In the genomic region with DNA sequence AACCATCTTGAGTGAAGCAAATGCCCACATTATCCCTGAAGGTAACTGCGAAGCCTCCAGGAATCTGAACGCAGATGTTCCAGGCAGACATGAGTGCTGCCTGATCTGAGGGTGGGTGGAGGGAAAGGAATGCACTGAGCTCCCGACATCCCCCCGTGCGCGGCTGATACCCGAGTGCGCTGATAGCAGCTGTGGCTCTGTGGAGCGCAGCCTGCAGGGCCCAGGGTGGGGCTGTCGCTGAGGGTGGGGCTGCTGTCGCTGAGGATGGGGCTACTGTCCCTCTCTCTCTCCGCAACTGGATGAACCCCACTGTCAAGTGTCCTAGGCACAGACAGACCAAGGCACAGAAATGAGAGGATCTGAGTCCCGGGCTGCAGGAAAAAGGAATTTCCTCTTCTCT, we compare ENCODE assay signal across 31 cellular contexts.
"Had no signal": no experiment of that assay in that cellular context is flagged by ENCODE, and none has a peak within 500 bp of the region (broad histone marks: within the 10 kb centered on the region; RNA-seq: fewer than 3 reads in every experiment).

No MANE protein-coding gene starts in this region.

- H3K27ac Mint-ChIP-seq: activated CD4-positive, alpha-beta memory T cell treated with anti-CD3 and anti-CD28 coated beads, Interleukin-2, amount 10 ng/mL, durations not matched to agents 7 days and 5 days; activated CD4-positive, alpha-beta T cell treated with anti-CD3 and anti-CD28 coated beads, Interleukin-2, amount 10 ng/mL, durations not matched to agents 7 days and 5 days; activated naive CD4-positive, alpha-beta T cell treated with anti-CD3 and anti-CD28 coated beads, Interleukin-2, amount 10 ng/mL, durations not matched to agents 7 days and 5 days; activated naive CD4-positive, alpha-beta T cell treated with anti-CD3 and anti-CD28 coated beads, Interleukin-2, amount 50 U/mL, for 72 hours; activated naive CD8-positive, alpha-beta T cell treated with anti-CD3 and anti-CD28 coated beads, Interleukin-2, amount 10 ng/mL, durations not matched to agents 7 days and 5 days; activated T-cell treated with anti-CD3 and anti-CD28 coated beads, Interleukin-2, amount 50 U/mL, for 24 hours; activated T-cell treated with anti-CD3 and anti-CD28 coated beads, Interleukin-2, amount 50 U/mL, for 72 hours; brain; T-helper 17 cell; T-helper 2 cell treated with Interferon-gamma antibody and Interleukin-4, amounts not matched to agents 5 μg/mL and 100 μg/mL, for 36 hours; WTC11 had no signal

- H3K9me3 Mint-ChIP-seq: activated CD4-positive, alpha-beta memory T cell treated with anti-CD3 and anti-CD28 coated beads, Interleukin-2, amount 10 ng/mL, durations not matched to agents 7 days and 5 days; activated T-cell treated with anti-CD3 and anti-CD28 coated beads, Interleukin-2, amount 50 U/mL, for 24 hours had no signal

- H3K36me3 ChIP-seq: ascending aorta, breast epithelium, cardiac muscle cell, colonic mucosa, esophagus squamous epithelium had no signal

- H3K27me3 ChIP-seq: ascending aorta, breast epithelium, colonic mucosa had no signal

- H3K4me3 Mint-ChIP-seq: activated CD4-positive, alpha-beta memory T cell treated with anti-CD3 and anti-CD28 coated beads, Interleukin-2, amount 10 ng/mL, durations not matched to agents 7 days and 5 days; activated CD4-positive, alpha-beta T cell treated with anti-CD3 and anti-CD28 coated beads, Interleukin-2, amount 10 ng/mL, durations not matched to agents 7 days and 5 days; activated naive CD4-positive, alpha-beta T cell treated with anti-CD3 and anti-CD28 coated beads, Interleukin-2, amount 10 ng/mL, durations not matched to agents 7 days and 5 days; activated naive CD8-positive, alpha-beta T cell treated with anti-CD3 and anti-CD28 coated beads, Interleukin-2, amount 10 ng/mL, durations not matched to agents 7 days and 5 days; activated T-cell treated with anti-CD3 and anti-CD28 coated beads, Interleukin-2, amount 50 U/mL, for 24 hours; activated T-cell treated with anti-CD3 and anti-CD28 coated beads, Interleukin-2, amount 50 U/mL, for 72 hours; brain; T-helper 17 cell; T-helper 2 cell treated with Interferon-gamma antibody and Interleukin-4, amounts not matched to agents 5 μg/mL and 100 μg/mL, for 36 hours; WTC11 had no signal

- H3K9me3 ChIP-seq: ascending aorta, colonic mucosa had no signal

- DNase-seq: activated CD4-positive, alpha-beta memory T cell treated with anti-CD3 and anti-CD28 coated beads, Interleukin-2, amount 10 ng/mL, durations not matched to agents 7 days and 5 days; activated CD4-positive, alpha-beta T cell treated with anti-CD3 and anti-CD28 coated beads for 1 hour; activated CD4-positive, alpha-beta T cell treated with anti-CD3 and anti-CD28 coated beads for 4 hours; activated CD4-positive, alpha-beta T cell treated with anti-CD3 and anti-CD28 coated beads, Interleukin-2, amount 10 ng/mL, durations not matched to agents 7 days and 5 days; activated CD4-positive, alpha-beta T cell treated with anti-CD3 and anti-CD28 coated beads, Interleukin-2, amount 50 U/mL, for 4 hours; activated CD8-positive, alpha-beta memory T cell treated with anti-CD3 and anti-CD28 coated beads, Interleukin-2, amount 50 U/mL, for 48 hours; activated gamma-delta T cell; activated naive CD4-positive, alpha-beta T cell; activated naive CD4-positive, alpha-beta T cell treated with anti-CD3 and anti-CD28 coated beads, Interleukin-2, amount 10 ng/mL, durations not matched to agents 7 days and 5 days; activated naive CD8-positive, alpha-beta T cell treated with anti-CD3 and anti-CD28 coated beads, Interleukin-2, amount 10 ng/mL, durations not matched to agents 7 days and 5 days; activated T-cell treated with anti-CD3 and anti-CD28 coated beads for 4 hours; activated T-cell treated with anti-CD3 and anti-CD28 coated beads, Interleukin-2, amount 50 U/mL, for 24 hours; activated T-cell treated with anti-CD3 and anti-CD28 coated beads, Interleukin-2, amount 50 U/mL, for 72 hours; central memory CD4-positive, alpha-beta T cell; cerebellar nuclear complex; colonic mucosa; effector CD8-positive, alpha-beta T cell; esophagus squamous epithelium; foreskin melanocyte; head of caudate nucleus; T-helper 1 cell; T-helper 17 cell; T1000 had no signal

- H3K4me3 ChIP-seq: ascending aorta, breast epithelium, cardiac muscle cell, colonic mucosa, esophagus squamous epithelium had no signal

- H3K36me3 Mint-ChIP-seq: activated naive CD8-positive, alpha-beta T cell treated with anti-CD3 and anti-CD28 coated beads, Interleukin-2, amount 10 ng/mL, durations not matched to agents 7 days and 5 days; brain had no signal

- H3K27ac ChIP-seq: ascending aorta, breast epithelium, cardiac muscle cell, colonic mucosa, epithelial cell of prostate, esophagus squamous epithelium had no signal

- ATAC-seq: activated naive CD4-positive, alpha-beta T cell treated with anti-CD3 and anti-CD28 coated beads, Interleukin-2, amount 50 U/mL, for 72 hours; activated T-cell treated with anti-CD3 and anti-CD28 coated beads, Interleukin-2, amount 50 U/mL, for 72 hours; T-helper 17 cell; WTC11 had no signal
